17 cellular contexts compared by ENCODE assay signal in genomic region chr13:99120751-99121150, GRCh38.
DNase-seq lines count a peak whose midpoint lies in the region; ATAC-seq, FAIRE-seq and TF ChIP-seq lines count a peak whose summit lies in the region.
"Had no signal": no experiment of that assay in that cellular context is flagged by ENCODE, and none has a peak within 500 bp of the region (broad histone marks: within the 10 kb centered on the region; RNA-seq: fewer than 3 reads in every experiment).

No MANE protein-coding gene starts in this region.

- H3K36me3 ChIP-seq in GM23338 (ENCODE audit: insufficient read depth) (no peaks in the 10 kb centered on the region), NT2/D1 (ENCODE audit: insufficient read depth, insufficient read length, low read length) (no peaks in the 10 kb centered on the region), H1 (ENCODE audit: control insufficient read depth in 2 of 4, insufficient read depth in 4 of 4, low read length in 3 of 4) (no peaks in the 10 kb centered on the region), right lobe of liver (no peaks in the 10 kb centered on the region)

- H3K4me1 ChIP-seq in GM23338 (ENCODE audit: insufficient read depth) (peaks cover 34% of the 10 kb centered on the region), NT2/D1 (ENCODE audit: insufficient read depth, insufficient read length) (no peaks in the 10 kb centered on the region), H1 (replicated peaks in 1 of 4; ENCODE audit: control insufficient read depth in 3 of 4, insufficient read depth in 4 of 4, low read length in 3 of 4) (no peaks in the 10 kb centered on the region; a peak in 1 of 7 replicates), right lobe of liver (no peaks in the 10 kb centered on the region)

- H2BK5ac ChIP-seq in H1 (ENCODE audit: low read depth, low read length), result no peak overlapping the region

- H2BK20ac ChIP-seq in H1 (ENCODE audit: low read length), result no peak overlapping the region

- H4K5ac ChIP-seq in H1 (ENCODE audit: insufficient read length, low read depth, low read length), result no peak overlapping the region

- H2AK5ac ChIP-seq in H1 (ENCODE audit: low read depth, low read length), result no peak overlapping the region

- CTCF ChIA-PET in H1 (lab: Charles Lee; ENCODE audit: partially characterized antibody), result interaction anchor here (1.4 kb wide), 1 partner anchor 92 kb away, joined by 4 read pairs; no protein-coding TSS in a partner anchor

- H3F3A ChIP-seq in GM23338 (replicated peaks; ENCODE audit: low read depth), result no peaks in the 10 kb centered on the region

- no peak overlapping the region for H3K4ac ChIP-seq in H1 (replicated peaks; ENCODE audit: insufficient read length, low read depth, low read length)

- no peak overlapping the region for H3K23ac ChIP-seq in H1 (ENCODE audit: insufficient read length)

- no peak overlapping the region for H2BK15ac ChIP-seq in H1 (ENCODE audit: low read length)

- H2BK12ac ChIP-seq in H1 (ENCODE audit: low read depth, low read length), result no peak overlapping the region

- no peak for TF ChIP-seq EP300 in H1 (IDR thresholded peaks at IDR 0.05; ENCODE audit: borderline replicate concordance in 1 of 2, low read depth in 2 of 2, low read length in 2 of 2)

- no peak overlapping the region for H4K91ac ChIP-seq in H1 (replicated peaks; ENCODE audit: insufficient read length, low read length)

- peaks cover 17% of the 10 kb centered on the region for H3K9me3 Mint-ChIP-seq in activated T-cell treated with anti-CD3 and anti-CD28 coated beads, Interleukin-2, amount 50 U/mL, for 24 hours
- H3K9me3 Mint-ChIP-seq in activated T-cell treated with anti-CD3 and anti-CD28 coated beads, Interleukin-2, amount 50 U/mL, for 4 hours, result peaks cover 6% of the 10 kb centered on the region
- H3K9me3 Mint-ChIP-seq in GM23338, result peaks cover 9% of the 10 kb centered on the region; the same call in 2 of the 3 replicates

- H3K79me2 ChIP-seq in GM23338 (replicated peaks; ENCODE audit: insufficient read depth), result no peaks in the 10 kb centered on the region
- no peaks in the 10 kb centered on the region for H3K79me2 ChIP-seq in H1 (ENCODE audit: control insufficient read depth in 1 of 2, insufficient read depth in 2 of 2, low read length in 2 of 2)

- no peak overlapping the region for H3K14ac ChIP-seq in H1 (ENCODE audit: insufficient read length)

- 41% methylated on average over 1 of the region's 1 CpG; no CpG with 5 or more reads in 1 of the 2 experiments for WGBS in H1 (ENCODE audit: extremely low coverage in 1 of 2, insufficient coverage in 1 of 2, insufficient read length in 1 of 2, insufficient replicate concordance in 2 of 2, low coverage in 1 of 2, low lambda C conversion rate in 2 of 2, missing lambda C conversion rate in 1 of 2), 2 experiments
- 74% methylated on average over 1 of the region's 1 CpG for WGBS in right lobe of liver (ENCODE audit: insufficient coverage, low coverage, low lambda C conversion rate, missing lambda C conversion rate)

- H3K4me3 ChIP-seq in GM23338 (no peak overlapping the region), NT2/D1 (ENCODE audit: insufficient read length, low read depth) (no peak overlapping the region), H1 (ENCODE audit: extremely low read depth in 1 of 4, insufficient read depth in 2 of 4, low read depth in 3 of 4, low read length in 4 of 4) (no peak overlapping the region), right lobe of liver (no peak overlapping the region)
- H3K4me3 ChIP-seq: GM12878 had no signal

- no peak overlapping the region for H2BK120ac ChIP-seq in H1 (replicated peaks; ENCODE audit: low read depth, low read length)

- H3K27me3 ChIP-seq in GM23338 (ENCODE audit: insufficient read depth) (peaks cover 36% of the 10 kb centered on the region), NT2/D1 (ENCODE audit: insufficient read depth, insufficient read length) (no peaks in the 10 kb centered on the region), H1 (replicated peaks in 1 of 4; ENCODE audit: control insufficient read depth in 3 of 4, extremely low read depth in 1 of 4, insufficient read depth in 3 of 4, low read length in 3 of 4) (peaks cover 0 to 3% (median 0%) of the 10 kb centered on the region in 4 experiments; a peak in 3 of 7 replicates), right lobe of liver (no peaks in the 10 kb centered on the region)

- no peak overlapping the region for H3K18ac ChIP-seq in H1 (ENCODE audit: extremely low read depth, low read length)

- intact Hi-C loops in right lobe of liver (cut with DNase I), result no loop called here

- H3K4me2 ChIP-seq in GM23338 (peak overlapping the region; percentile 29), H1 (ENCODE audit: insufficient read depth in 1 of 2, low read depth in 2 of 2, low read length in 2 of 2) (no peak overlapping the region)

- no peak for TF ChIP-seq RAD21 in H1 (IDR thresholded peaks at IDR 0.05 in 1 of 2, conservative IDR thresholded peaks at IDR 0.05 in 1 of 2; ENCODE audit: low read depth in 2 of 2, low read length in 2 of 2)

- peak overlapping the region; percentile 45 for H3K27ac Mint-ChIP-seq in activated T-cell treated with anti-CD3 and anti-CD28 coated beads, Interleukin-2, amount 50 U/mL, for 24 hours
- H3K27ac Mint-ChIP-seq in GM23338, result no peak overlapping the region
- H3K27ac Mint-ChIP-seq: B cell; CD4-positive, alpha-beta T cell had no signal

- no peaks in the 10 kb centered on the region for H3K79me1 ChIP-seq in H1 (ENCODE audit: low read depth, low read length)

- no peaks in the 10 kb centered on the region for H3K27me3 Mint-ChIP-seq in activated T-cell treated with anti-CD3 and anti-CD28 coated beads, Interleukin-2, amount 50 U/mL, for 24 hours
- peaks cover 6% of the 10 kb centered on the region for H3K27me3 Mint-ChIP-seq in activated T-cell treated with anti-CD3 and anti-CD28 coated beads, Interleukin-2, amount 50 U/mL, for 4 hours (ENCODE audit: low read depth)
- peaks cover 3% of the 10 kb centered on the region for H3K27me3 Mint-ChIP-seq in GM23338 (ENCODE audit: insufficient read depth, low read depth, poor library complexity)
- H3K27me3 Mint-ChIP-seq: CD4-positive, alpha-beta T cell had no signal

- H3K56ac ChIP-seq in H1 (replicated peaks; ENCODE audit: insufficient read length, low read depth, low read length), result no peak overlapping the region

- TF ChIP-seq POLR2A in H1 (IDR thresholded peaks at IDR 0.05; ENCODE audit: control extremely low read depth in 1 of 2, low read depth in 2 of 2, low read length in 2 of 2) (no peak), right lobe of liver (IDR thresholded peaks at IDR 0.05) (no peak)

- ATAC-seq in activated T-cell treated with anti-CD3 and anti-CD28 coated beads, Interleukin-2, amount 50 U/mL, for 4 hours, result no peak
- ATAC-seq in GM23338 (peak; percentile 40), right lobe of liver (no peak)
- ATAC-seq: GM12878 had no signal

- no peak overlapping the region for H3K9ac ChIP-seq in NT2/D1 (ENCODE audit: insufficient read length, low read depth)
- H3K9ac ChIP-seq in H1 (replicated peaks in 1 of 4; ENCODE audit: extremely low read depth in 1 of 4, low read depth in 3 of 4, low read length in 3 of 4), result no peak overlapping the region

- no peaks in the 10 kb centered on the region for H3K9me2 ChIP-seq in GM23338 (ENCODE audit: insufficient read depth)

- no peak for DNase-seq in activated T-cell treated with anti-CD3 and anti-CD28 coated beads, Interleukin-2, amount 50 U/mL, for 24 hours
- no peak for DNase-seq in activated T-cell treated with anti-CD3 and anti-CD28 coated beads, Interleukin-2, amount 50 U/mL, for 4 hours
- DNase-seq in GM23338 (ENCODE audit: low spot score) (peak; percentile 21), NT2/D1 (ENCODE audit: low read depth, low spot score) (peak; percentile 9), H1 (ENCODE audit: low read depth in 1 of 2, low spot score in 2 of 2) (no peak), NOMO-1 (lab: John Stamatoyannopoulos, UW; ENCODE audit: unreplicated experiment in 2 of 2) (no peak), DMS79 treated with DMSO at 0.1 percent for 48 hours (lab: John Stamatoyannopoulos, UW) (no peak), right lobe of liver (no peak)
- DNase-seq: C1 segment of cervical spinal cord; Calu3; CD4-positive, alpha-beta T cell; DMS 273 treated with DMSO at 0.1 percent for 48 hours; H7 had no signal

- H4K8ac ChIP-seq in H1 (ENCODE audit: extremely low read depth, insufficient read depth, low read length), result no peak overlapping the region

- peaks cover 6% of the 10 kb centered on the region for H3K36me3 Mint-ChIP-seq in activated T-cell treated with anti-CD3 and anti-CD28 coated beads, Interleukin-2, amount 50 U/mL, for 24 hours (ENCODE audit: low read depth)
- H3K36me3 Mint-ChIP-seq in activated T-cell treated with anti-CD3 and anti-CD28 coated beads, Interleukin-2, amount 50 U/mL, for 4 hours (ENCODE audit: insufficient read depth), result no peaks in the 10 kb centered on the region
- H3K36me3 Mint-ChIP-seq in GM23338 (ENCODE audit: low read depth), result peaks cover 7% of the 10 kb centered on the region; the same call in 2 of the 3 replicates

- H3K23me2 ChIP-seq in H1 (ENCODE audit: low read depth, low read length), result no peaks in the 10 kb centered on the region

- FAIRE-seq in H1 (lab: Jason Lieb, UNC), result peak; percentile 69
- FAIRE-seq: A204.1, GM12878, GM18507 had no signal

- H2AFZ ChIP-seq in GM23338 (no peak overlapping the region), H1 (ENCODE audit: low read length) (no peak overlapping the region)

- TF ChIP-seq CTCF in GM23338 (conservative IDR thresholded peaks at IDR 0.05; ENCODE audit: low read depth in 2 of 2) (no peak), H1 (IDR thresholded peaks at IDR 0.05; ENCODE audit: control extremely low read depth in 1 of 3, insufficient read depth in 1 of 3, low read depth in 1 of 3, low read length in 3 of 3) (no peak), right lobe of liver (IDR thresholded peaks at IDR 0.05) (no peak)

- H3K9me3 ChIP-seq in NT2/D1 (ENCODE audit: insufficient read depth, low read length), result no peaks in the 10 kb centered on the region
- H3K9me3 ChIP-seq in H1 (ENCODE audit: insufficient read depth in 2 of 2, low read depth in 1 of 2, low read length in 1 of 2), result no peaks in the 10 kb centered on the region; a peak in 1 of 4 replicates
- H3K9me3 ChIP-seq in right lobe of liver, result no peaks in the 10 kb centered on the region

- H3K4me1 Mint-ChIP-seq in activated T-cell treated with anti-CD3 and anti-CD28 coated beads, Interleukin-2, amount 50 U/mL, for 24 hours (ENCODE audit: low read depth), result peaks cover 57% of the 10 kb centered on the region
- H3K4me1 Mint-ChIP-seq in activated T-cell treated with anti-CD3 and anti-CD28 coated beads, Interleukin-2, amount 50 U/mL, for 4 hours (ENCODE audit: low read depth), result peaks cover 45% of the 10 kb centered on the region
- H3K4me1 Mint-ChIP-seq in GM23338, result peaks cover 30% of the 10 kb centered on the region

- peak overlapping the region; percentile 36 for H3K4me3 Mint-ChIP-seq in activated T-cell treated with anti-CD3 and anti-CD28 coated beads, Interleukin-2, amount 50 U/mL, for 24 hours
- H3K4me3 Mint-ChIP-seq in activated T-cell treated with anti-CD3 and anti-CD28 coated beads, Interleukin-2, amount 50 U/mL, for 4 hours, result no peak overlapping the region
- H3K4me3 Mint-ChIP-seq in GM23338, result peak overlapping the region; percentile 11; the same call in 1 of the 3 replicates
- H3K4me3 Mint-ChIP-seq: B cell; CD4-positive, alpha-beta T cell had no signal

- H4K20me1 ChIP-seq in GM23338 (replicated peaks; ENCODE audit: insufficient read depth) (no peaks in the 10 kb centered on the region), H1 (replicated peaks in 1 of 2; ENCODE audit: control insufficient read depth in 1 of 2, insufficient read depth in 2 of 2, low read length in 2 of 2) (no peaks in the 10 kb centered on the region)

- POLR2A ChIA-PET in H1 (lab: Charles Lee; ENCODE audit: partially characterized antibody), result no interaction called here

- H3K27ac ChIP-seq in GM23338 (ENCODE audit: low read depth) (no peak overlapping the region), H1 (ENCODE audit: low read depth, low read length) (no peak overlapping the region), right lobe of liver (no peak overlapping the region)

Comparison
In these comparisons a context has a peak if more than half of its experiments do, and no peak if none do; other contexts are left out.
1. DNase-seq: peak in GM23338 (single experiment) and NT2/D1 (single experiment); none in activated T-cell treated with anti-CD3 and anti-CD28 coated beads, Interleukin-2, amount 50 U/mL, for 24 hours (single experiment), activated T-cell treated with anti-CD3 and anti-CD28 coated beads, Interleukin-2, amount 50 U/mL, for 4 hours (single experiment), H1 (0 of 2), NOMO-1 (0 of 2), DMS79 treated with DMSO at 0.1 percent for 48 hours (single experiment) and right lobe of liver (0 of 3).